Comparison of ENCODE assay signal across 12 cellular contexts in genomic region chr6:15501806-15502450, GRCh38.
A peak's percentile ranks its signal among the peaks of the same experiment; 100 is the strongest.
DNase-seq lines count a peak whose midpoint lies in the region; FAIRE-seq and TF ChIP-seq lines count a peak whose summit lies in the region.
"Had no signal": no experiment of that assay in that cellular context is flagged by ENCODE, and none has a peak within 500 bp of the region (broad histone marks: within the 10 kb centered on the region; RNA-seq: fewer than 3 reads in every experiment).

No MANE protein-coding gene starts in this region.

- no peak for FAIRE-seq in urothelium cell line (lab: Jason Lieb, UNC)
- FAIRE-seq: colon, TTC549 had no signal

- no peak overlapping the region for H3K27ac ChIP-seq in mesenchymal stem cell (ENCODE audit: low read length, poor library complexity, severe bottlenecking)

- no peak overlapping the region for H2BK120ac ChIP-seq in mesenchymal stem cell (ENCODE audit: low read depth, low read length)

- no peak overlapping the region for H4K8ac ChIP-seq in mesenchymal stem cell (ENCODE audit: low read length)

- no peak overlapping the region for H3K4me2 ChIP-seq in mesenchymal stem cell (ENCODE audit: low read length, poor library complexity, severe bottlenecking)

- H3K23ac ChIP-seq in mesenchymal stem cell (ENCODE audit: low read length in 2 of 2) = no peak overlapping the region

- no peak overlapping the region for H2BK15ac ChIP-seq in mesenchymal stem cell (ENCODE audit: low read depth, poor library complexity, severe bottlenecking)

- H3K4ac ChIP-seq in mesenchymal stem cell (ENCODE audit: low read depth in 1 of 2, low read length in 2 of 2) = no peak overlapping the region

- peaks cover 30% of the 10 kb centered on the region for H3K79me1 ChIP-seq in mesenchymal stem cell (replicated peaks; ENCODE audit: low read length, poor library complexity, severe bottlenecking)

- CTCF ChIA-PET in Calu3 (lab: Charles Lee) = interaction anchor here (0.6 kb wide), 1 partner anchor 735 kb away, joined by 3 read pairs; no protein-coding TSS in a partner anchor

- 89% methylated on average over 18 of the region's 21 CpGs for WGBS in mesenchymal stem cell

- H3K36me3 Mint-ChIP-seq in Calu3 (ENCODE audit: insufficient read depth, unreplicated experiment) = no peaks in the 10 kb centered on the region
- H3K36me3 Mint-ChIP-seq in progenitor cell of endocrine pancreas (ENCODE audit: insufficient read depth) = peaks cover 32% of the 10 kb centered on the region

- H3K9ac ChIP-seq in mesenchymal stem cell (ENCODE audit: low read length) = no peak overlapping the region

- no peak overlapping the region for H2AK5ac ChIP-seq in mesenchymal stem cell (ENCODE audit: low read length, severe bottlenecking)

- peak overlapping the region in 1 of 2 experiments; percentile 28 for H3K18ac ChIP-seq in mesenchymal stem cell (ENCODE audit: low read depth in 1 of 2, low read length in 2 of 2)

- no peaks in the 10 kb centered on the region for H3K27me3 ChIP-seq in mesenchymal stem cell (ENCODE audit: control insufficient read depth in 1 of 2, insufficient read depth in 1 of 2, low read length in 2 of 2)

- no peak overlapping the region for H3K4me3 Mint-ChIP-seq in Calu3 (ENCODE audit: low read depth, unreplicated experiment)
- no peak overlapping the region for H3K4me3 Mint-ChIP-seq in progenitor cell of endocrine pancreas (ENCODE audit: low read depth)
- H3K4me3 Mint-ChIP-seq: CD8-positive, alpha-beta T cell had no signal

- BruUV-seq in Calu3 (replicated peaks; lab: Mats Ljungman, UMichigan) = no TSS peak

- no peak for TF ChIP-seq CTCF in Calu3 (IDR thresholded peaks at IDR 0.05; ENCODE audit: unreplicated experiment)
- TF ChIP-seq CTCF in progenitor cell of endocrine pancreas (IDR thresholded peaks at IDR 0.05; ENCODE audit: unreplicated experiment) = no peak

- intact Hi-C loops in Calu3 (cut with micrococcal nuclease; ENCODE audit: unreplicated experiment) = no loop called here

- H3K27me3 Mint-ChIP-seq in Calu3 (ENCODE audit: unreplicated experiment) (no peaks in the 10 kb centered on the region), progenitor cell of endocrine pancreas (no peaks in the 10 kb centered on the region)

- H3K14ac ChIP-seq in mesenchymal stem cell (ENCODE audit: low read length in 2 of 2) = no peak overlapping the region

- H3K27ac Mint-ChIP-seq in Calu3 (ENCODE audit: unreplicated experiment) = no peak overlapping the region
- H3K27ac Mint-ChIP-seq in progenitor cell of endocrine pancreas = no peak overlapping the region
- H3K27ac Mint-ChIP-seq: CD8-positive, alpha-beta T cell had no signal

- H3K4me1 Mint-ChIP-seq in Calu3 (ENCODE audit: low read depth, unreplicated experiment) (no peaks in the 10 kb centered on the region), progenitor cell of endocrine pancreas (ENCODE audit: low read depth) (peaks cover 9% of the 10 kb centered on the region)

- peak; percentile 56 for DNase-seq in activated effector memory CD4-positive, alpha-beta T cell treated with anti-CD3 and anti-CD28 coated beads, Interleukin-2, amount 50 U/mL, for 16 hours
- DNase-seq in activated effector memory CD4-positive, alpha-beta T cell treated with Interleukin-2 at 50 U/mL for 16 hours = no peak
- peak; percentile 22 for DNase-seq in dedifferentiated amniotic fluid mesenchymal stem cell (ENCODE audit: extremely low spot score)
- peak; percentile 43 for DNase-seq in mesenchymal stem cell
- DNase-seq in urothelium cell line (ENCODE audit: low spot score) = peak; percentile 30
- DNase-seq in Calu3 = no peak
- no peak for DNase-seq in NCI-H1694 (lab: John Stamatoyannopoulos, UW)
- DNase-seq in progenitor cell of endocrine pancreas (ENCODE audit: low spot score, unreplicated experiment) = no peak
- DNase-seq: CD8-positive, alpha-beta T cell; NCI-H187 treated with DMSO at 0.1 percent for 48 hours had no signal

- peaks cover 54 to 77% of the 10 kb centered on the region in 2 experiments for H3K36me3 ChIP-seq in mesenchymal stem cell (ENCODE audit: control insufficient read depth in 1 of 2, insufficient read depth in 2 of 2, low read depth in 1 of 2, low read length in 2 of 2)

- H3K4me1 ChIP-seq in mesenchymal stem cell (ENCODE audit: control insufficient read depth, insufficient read depth, low read depth, low read length) = peaks cover 34% of the 10 kb centered on the region

- H3K9me3 Mint-ChIP-seq in Calu3 (ENCODE audit: low read depth, unreplicated experiment) (no peaks in the 10 kb centered on the region), progenitor cell of endocrine pancreas (ENCODE audit: low read depth) (no peaks in the 10 kb centered on the region)
- H3K9me3 Mint-ChIP-seq: CD8-positive, alpha-beta T cell had no signal

- no peaks in the 10 kb centered on the region for H3K9me3 ChIP-seq in mesenchymal stem cell (ENCODE audit: control insufficient read depth, low read length)

- peak overlapping the region; percentile 47 for H4K91ac ChIP-seq in mesenchymal stem cell (ENCODE audit: low read length)

- peak overlapping the region in 1 of 2 experiments; percentile 47 for H2BK12ac ChIP-seq in mesenchymal stem cell (ENCODE audit: low read length in 2 of 2)

- H2BK5ac ChIP-seq in mesenchymal stem cell (ENCODE audit: low read depth, low read length, poor library complexity, severe bottlenecking) = no peak overlapping the region

- no peak overlapping the region for H3K4me3 ChIP-seq in mesenchymal stem cell (ENCODE audit: insufficient read depth in 1 of 2, low read depth in 1 of 2, low read length in 2 of 2)

- H2AFZ ChIP-seq in mesenchymal stem cell (ENCODE audit: low read depth, low read length) = no peak overlapping the region

Comparison
In these comparisons a context has a peak if more than half of its experiments do, and no peak if none do; other contexts are left out.
1. DNase-seq: peak in activated effector memory CD4-positive, alpha-beta T cell treated with anti-CD3 and anti-CD28 coated beads, Interleukin-2, amount 50 U/mL, for 16 hours (single experiment), dedifferentiated amniotic fluid mesenchymal stem cell (single experiment), mesenchymal stem cell (single experiment) and urothelium cell line (single experiment); none in activated effector memory CD4-positive, alpha-beta T cell treated with Interleukin-2 at 50 U/mL for 16 hours (single experiment), Calu3 (single experiment), NCI-H1694 (single experiment) and progenitor cell of endocrine pancreas (single experiment).